2 cellular contexts compared by ENCODE assay signal in genomic region chr4:185956546-185956945, GRCh38.
TF ChIP-seq lines count a peak whose summit lies in the region.

No MANE protein-coding gene starts in this region.

TF ChIP-seq in SK-N-SH, 30 proteins besides CTCF, POLR2A, EP300 and RAD21:
- TF ChIP-seq SMC3 (IDR thresholded peaks at IDR 0.05; ENCODE audit: low read depth, low read length): no peak
- no peak for TF ChIP-seq TEAD4 (IDR thresholded peaks at IDR 0.05; ENCODE audit: borderline replicate concordance, insufficient read depth)
- no peak for TF ChIP-seq PBX3 (IDR thresholded peaks at IDR 0.05)

TF ChIP-seq in HepG2, 621 proteins besides CTCF, POLR2A, EP300 and RAD21:
- TF ChIP-seq SRSF4 (IDR thresholded peaks at IDR 0.05; ENCODE audit: low read depth, low read length, poor library complexity, severe bottlenecking) (no peak), HDAC2 (CRISPR knock-in tag; IDR thresholded peaks at IDR 0.05) (no peak), PHF21A (CRISPR knock-in tag; IDR thresholded peaks at IDR 0.05) (no peak), ZNF354B (CRISPR knock-in tag; IDR thresholded peaks at IDR 0.05) (no peak), ZFAT (CRISPR knock-in tag; conservative IDR thresholded peaks at IDR 0.05) (no peak), RFX1 (IDR thresholded peaks at IDR 0.05) (no peak), ZNF564 (CRISPR knock-in tag; IDR thresholded peaks at IDR 0.05) (no peak), ZNF710 (CRISPR knock-in tag; IDR thresholded peaks at IDR 0.05; ENCODE audit: borderline replicate concordance) (no peak), ZNF407 (CRISPR knock-in tag; IDR thresholded peaks at IDR 0.05; ENCODE audit: not compliant biosample characterization) (no peak), GMEB2 (CRISPR knock-in tag; IDR thresholded peaks at IDR 0.05; ENCODE audit: low read depth) (no peak), ZNF382 (CRISPR knock-in tag; IDR thresholded peaks at IDR 0.05; ENCODE audit: borderline replicate concordance) (no peak), PRDM15 (CRISPR knock-in tag; IDR thresholded peaks at IDR 0.05) (no peak), HBP1 (CRISPR knock-in tag; IDR thresholded peaks at IDR 0.05; ENCODE audit: low read depth) (no peak), RFX5 (IDR thresholded peaks at IDR 0.05; ENCODE audit: low read depth, low read length) (no peak)
